ENCODE assay signal across 14 cellular contexts in genomic region chr1:203276408-203276807, GRCh38. TPM values are rescaled to one million over a fixed set of nuclear protein-coding genes. Genes with fewer than 3 reads are reported as not detected.
DNase-seq lines count a peak whose midpoint lies in the region; ATAC-seq and TF ChIP-seq lines count a peak whose summit lies in the region.
"Had no signal": no experiment of that assay in that cellular context is flagged by ENCODE, and none has a peak within 500 bp of the region (broad histone marks: within the 10 kb centered on the region; RNA-seq: fewer than 3 reads in every experiment).

No MANE protein-coding gene starts in this region.

- DNase-seq in heart right ventricle (no peak), Right ventricle myocardium inferior (ENCODE audit: missing footprints) (no peak), dorsolateral prefrontal cortex (peak in 1 of 10 donors; percentile 21), prostate gland (ENCODE audit: low spot score) (no peak), vagina (ENCODE audit: extremely low spot score in 2 of 2) (peak in 1 of 2 donors; percentile 67), UCSD-AML1 (lab: John Stamatoyannopoulos, UW; ENCODE audit: unreplicated experiment) (no peak), H7 (no peak)
- DNase-seq: activated naive CD4-positive, alpha-beta T cell treated with Interleukin-2 at 50 U/mL for 16 hours; NCI-H1105 had no signal

- H3K4me1 ChIP-seq in heart right ventricle (peaks cover 24 to 90% (median 76%) of the 10 kb centered on the region in 9 donors), prostate gland (replicated peaks) (peaks cover 12% of the 10 kb centered on the region), vagina (peaks cover 78% of the 10 kb centered on the region)

- ATAC-seq in heart right ventricle = no peak
- ATAC-seq in Right ventricle myocardium inferior = no peak
- no peak for ATAC-seq in HG03354 (IDR thresholded peaks at IDR 0.05; ENCODE audit: poor library complexity, severe bottlenecking, unreplicated experiment)

- H3K27ac ChIP-seq in heart right ventricle = peak overlapping the region in 7 of 10 donors; percentile 85 to 94 (median 93)
- H3K27ac ChIP-seq in dorsolateral prefrontal cortex = peak overlapping the region in 58 of 59 donors; percentile 88 to 99 (median 98)
- H3K27ac ChIP-seq in prostate gland = peak overlapping the region; percentile 84 to 85
- peak overlapping the region; percentile 93 for H3K27ac ChIP-seq in vagina

- H3K27me3 ChIP-seq in heart right ventricle (no peaks in the 10 kb centered on the region), dorsolateral prefrontal cortex (no peaks in the 10 kb centered on the region), prostate gland (replicated peaks; ENCODE audit: insufficient read depth) (no peaks in the 10 kb centered on the region), vagina (no peaks in the 10 kb centered on the region), H7 (ENCODE audit: control insufficient read depth, insufficient read depth, low read length) (peaks cover 24% of the 10 kb centered on the region)
- H3K27me3 ChIP-seq: cardiac muscle cell had no signal

- H3K36me3 ChIP-seq in heart right ventricle (no peaks in the 10 kb centered on the region), prostate gland (no peaks in the 10 kb centered on the region), vagina (no peaks in the 10 kb centered on the region), H7 (replicated peaks; ENCODE audit: control insufficient read depth, insufficient read depth, low read length) (no peaks in the 10 kb centered on the region)
- H3K36me3 ChIP-seq: cardiac muscle cell had no signal

- TF ChIP-seq POLR2A in prostate gland (IDR thresholded peaks at IDR 0.05) (no peak), vagina (IDR thresholded peaks at IDR 0.05) (no peak)

- H3K9me3 ChIP-seq in heart right ventricle (no peaks in the 10 kb centered on the region), prostate gland (no peaks in the 10 kb centered on the region), vagina (no peaks in the 10 kb centered on the region)

- intact Hi-C loops in heart right ventricle (cut with DNase I) = loop anchor here in 1 of 10 donors (10.0 kb wide), 2 partner anchors 168 to 418 kb away; no protein-coding TSS in a partner anchor
- intact Hi-C loops in Right ventricle myocardium inferior (cut with DNase I) = loop anchor here (10.0 kb wide), 1 partner anchor 348 kb away; the partner anchor contains the start of gene ATP2B4
- intact Hi-C loops in dorsolateral prefrontal cortex (cut with DNase I) = loop anchor here in 1 of 2 donors (5.0 kb wide), 1 partner anchor 351 kb away; the partner anchor contains the start of gene ATP2B4
- intact Hi-C loops in prostate gland (cut with DNase I) = no loop called here
- intact Hi-C loops in vagina (cut with DNase I) = loop anchor here (5.0 kb wide), 1 partner anchor 191 kb away; no protein-coding TSS in a partner anchor

- H3K4me3 ChIP-seq in heart right ventricle (no peak overlapping the region), dorsolateral prefrontal cortex (no peak overlapping the region), prostate gland (no peak overlapping the region), vagina (no peak overlapping the region), H7 (ENCODE audit: insufficient read depth, low read depth, low read length) (no peak overlapping the region)
- H3K4me3 ChIP-seq: cardiac muscle cell had no signal

- no peak for TF ChIP-seq CTCF in heart right ventricle (IDR thresholded peaks at IDR 0.05)
- TF ChIP-seq CTCF in dorsolateral prefrontal cortex (IDR thresholded peaks at IDR 0.05 in 54 of 56, conservative IDR thresholded peaks at IDR 0.05 in 2 of 56; ENCODE audit: low read depth in 1 of 56, partially characterized antibody in 56 of 56) = no peak
- no peak for TF ChIP-seq CTCF in prostate gland (IDR thresholded peaks at IDR 0.05)
- TF ChIP-seq CTCF in vagina (IDR thresholded peaks at IDR 0.05) = no peak

- 81 to 93% methylated on average over 5 of the region's 5 CpGs for WGBS in heart right ventricle, 2 donors
- 82% methylated on average over 5 of the region's 5 CpGs for WGBS in prostate gland

RNA-seq across cellular contexts. Expression of gene BTG2, which starts 28.9 kb away (rescaled TPM):
- total RNA-seq in heart right ventricle = 100 to 1,000 TPM in 3 of 10 donors, 10 to 100 TPM in 7; 26.4 to 349 (median 58.9) TPM
- 10 to 100 TPM; 28.3 to 49.6 TPM for polyA plus RNA-seq in heart right ventricle
- 44.8 TPM for total RNA-seq in Right ventricle myocardium inferior
- 100 to 1,000 TPM in 3 of 120 experiments, 10 to 100 TPM in 117; 21.2 to 122 (median 33.4) TPM for total RNA-seq in dorsolateral prefrontal cortex
- total RNA-seq in prostate gland = 100 to 1,000 TPM in 1 of 2 donors, 10 to 100 TPM in 1; 91.0 to 131 TPM
- total RNA-seq in vagina = 191 TPM
- 7.2 and 8.7 TPM in 2 replicates for total RNA-seq in H7 (2014; rRNA removed; shearing (Covaris generic))

RNA-seq across cellular contexts. Expression of gene CHIT1, which starts 46.9 kb away (rescaled TPM):
- 1 to 10 TPM in 1 of 10 donors, under 1 TPM in 5, not detected in 4; 0.05 to 1.3 (median 0.28) TPM for total RNA-seq in heart right ventricle
- polyA plus RNA-seq in heart right ventricle = not detected
- total RNA-seq in Right ventricle myocardium inferior = 0.51 TPM
- total RNA-seq in dorsolateral prefrontal cortex = 1 to 10 TPM in 92 of 120 experiments, under 1 TPM in 24, not detected in 4; 0.17 to 6.8 (median 1.6) TPM
- 1 to 10 TPM in 1 of 2 donors, not detected in 1; 1.5 TPM for total RNA-seq in prostate gland
- total RNA-seq in vagina = not detected
- total RNA-seq in H7 (2014; rRNA removed; shearing (Covaris generic)) = not detected in 2 replicates
- total RNA-seq: H1, pulmonary artery endothelial cell, SK-MEL-5 had no signal
- polyA plus RNA-seq: cardiac muscle cell, H1 had no signal
